ENCODE assay signal across 19 cellular contexts in genomic region chr12:67820694-67821093, GRCh38.
A peak's percentile ranks its signal among the peaks of the same experiment; 100 is the strongest.
DNase-seq lines count a peak whose midpoint lies in the region; ATAC-seq and TF ChIP-seq lines count a peak whose summit lies in the region.
"Had no signal": no experiment of that assay in that cellular context is flagged by ENCODE, and none has a peak within 500 bp of the region (broad histone marks: within the 10 kb centered on the region; RNA-seq: fewer than 3 reads in every experiment).

No MANE protein-coding gene starts in this region.

- no peak for TF ChIP-seq POLR2A in gastroesophageal sphincter (IDR thresholded peaks at IDR 0.05)

- peak overlapping the region; percentile 27 to 79 (median 73) for H3K9ac ChIP-seq in skeletal muscle tissue (ENCODE audit: low read depth in 1 of 3, low read length in 3 of 3)

- H3K4me1 Mint-ChIP-seq in brain (peaks cover 24% of the 10 kb centered on the region), nephron progenitor cell (peaks cover 4% of the 10 kb centered on the region)
- H3K4me1 Mint-ChIP-seq: CD8-positive, alpha-beta memory T cell had no signal

- H3K4me3 ChIP-seq in gastroesophageal sphincter (no peak overlapping the region), skeletal muscle tissue (ENCODE audit: low read length in 3 of 3) (peak overlapping the region in 2 of 3 donors; percentile 44 to 51)

- H3K4me1 ChIP-seq in gastroesophageal sphincter: peaks cover 0 to 15% (median 0%) of the 10 kb centered on the region in 3 donors
- peaks cover 8 to 14% (median 13%) of the 10 kb centered on the region in 3 donors for H3K4me1 ChIP-seq in skeletal muscle tissue (ENCODE audit: control insufficient read depth in 3 of 3, insufficient read depth in 3 of 3, low read length in 3 of 3)
- H3K4me1 ChIP-seq: BE2C had no signal

- TF ChIP-seq EP300 in gastroesophageal sphincter (IDR thresholded peaks at IDR 0.05): no peak

- H3K27me3 ChIP-seq in gastroesophageal sphincter: no peaks in the 10 kb centered on the region
- no peaks in the 10 kb centered on the region for H3K27me3 ChIP-seq in skeletal muscle tissue (ENCODE audit: control insufficient read depth in 3 of 3, insufficient read depth in 3 of 3, low read length in 3 of 3)
- H3K27me3 ChIP-seq: BE2C had no signal

- DNase-seq in nephron progenitor cell (no peak), medulla oblongata (ENCODE audit: extremely low spot score) (no peak), cerebellar nuclear complex (lab: John Stamatoyannopoulos, UW) (no peak)
- DNase-seq: 8988T; BE2C; C1 segment of cervical spinal cord; CD4-positive, CD25-positive, alpha-beta regulatory T cell; CD8-positive, alpha-beta memory T cell; COR-L47; DMS 273 treated with DMSO at 0.1 percent for 48 hours; DMS53; GOT3; H9 had no signal

- H3K9me3 Mint-ChIP-seq in brain: peaks cover 8 to 22% (median 21%) of the 10 kb centered on the region in 5 experiments
- H3K9me3 Mint-ChIP-seq in nephron progenitor cell: peaks cover 21% of the 10 kb centered on the region

- H3K27ac Mint-ChIP-seq in brain (peak overlapping the region in 4 of 5 experiments; percentile 5 to 51 (median 12)), nephron progenitor cell (peak overlapping the region; percentile 4)
- H3K27ac Mint-ChIP-seq: CD4-positive, CD25-positive, alpha-beta regulatory T cell; H9 had no signal

- no peaks in the 10 kb centered on the region for H3K9me3 ChIP-seq in gastroesophageal sphincter
- H3K9me3 ChIP-seq in skeletal muscle tissue (ENCODE audit: control insufficient read depth in 3 of 3, low read length in 3 of 3): peaks cover 0 to 5% (median 0%) of the 10 kb centered on the region in 3 donors
- H3K9me3 ChIP-seq: BE2C had no signal

- H3K4me3 Mint-ChIP-seq in brain (no peak overlapping the region), nephron progenitor cell (no peak overlapping the region)
- H3K4me3 Mint-ChIP-seq: CD4-positive, CD25-positive, alpha-beta regulatory T cell; CD8-positive, alpha-beta memory T cell; H9 had no signal

- H3K36me3 Mint-ChIP-seq in brain: no peaks in the 10 kb centered on the region
- H3K36me3 Mint-ChIP-seq in nephron progenitor cell (ENCODE audit: low read depth): peaks cover 12% of the 10 kb centered on the region
- H3K36me3 Mint-ChIP-seq: CD4-positive, CD25-positive, alpha-beta regulatory T cell had no signal

- H3K27ac ChIP-seq in gastroesophageal sphincter (peak overlapping the region in 3 of 4 donors; percentile 61 to 68 (median 62)), skeletal muscle tissue (ENCODE audit: low read depth, low read length) (peak overlapping the region; percentile 75)
- H3K27ac ChIP-seq: HL-60 had no signal

- 41 to 44% methylated on average over 6 to 7 of the region's 7 CpGs for WGBS in gastroesophageal sphincter (ENCODE audit: low coverage in 1 of 2), 2 donors

- H3K36me3 ChIP-seq in gastroesophageal sphincter: no peaks in the 10 kb centered on the region
- no peaks in the 10 kb centered on the region for H3K36me3 ChIP-seq in skeletal muscle tissue (ENCODE audit: control insufficient read depth in 3 of 3, insufficient read depth in 3 of 3, low read length in 3 of 3)
- H3K36me3 ChIP-seq: BE2C had no signal

- H3K27me3 Mint-ChIP-seq in brain (no peaks in the 10 kb centered on the region), nephron progenitor cell (ENCODE audit: low read depth, poor library complexity) (peaks cover 4% of the 10 kb centered on the region)
- H3K27me3 Mint-ChIP-seq: CD4-positive, CD25-positive, alpha-beta regulatory T cell; CD8-positive, alpha-beta memory T cell had no signal

- TF ChIP-seq CTCF in brain (conservative IDR thresholded peaks at IDR 0.05) (no peak), gastroesophageal sphincter (IDR thresholded peaks at IDR 0.05) (no peak), nephron progenitor cell (IDR thresholded peaks at IDR 0.05) (no peak)

- ATAC-seq in gastroesophageal sphincter (no peak), GM18520 (IDR thresholded peaks at IDR 0.05; ENCODE audit: unreplicated experiment) (no peak), HG02870 (IDR thresholded peaks at IDR 0.05; ENCODE audit: unreplicated experiment) (no peak)

Comparison
In these comparisons a context has a peak if more than half of its experiments do, and no peak if none do; other contexts are left out.
1. H3K4me3 ChIP-seq: peak in skeletal muscle tissue (2 of 3); none in gastroesophageal sphincter (0 of 2).